24 cellular contexts compared by ENCODE assay signal in the genomic region with DNA sequence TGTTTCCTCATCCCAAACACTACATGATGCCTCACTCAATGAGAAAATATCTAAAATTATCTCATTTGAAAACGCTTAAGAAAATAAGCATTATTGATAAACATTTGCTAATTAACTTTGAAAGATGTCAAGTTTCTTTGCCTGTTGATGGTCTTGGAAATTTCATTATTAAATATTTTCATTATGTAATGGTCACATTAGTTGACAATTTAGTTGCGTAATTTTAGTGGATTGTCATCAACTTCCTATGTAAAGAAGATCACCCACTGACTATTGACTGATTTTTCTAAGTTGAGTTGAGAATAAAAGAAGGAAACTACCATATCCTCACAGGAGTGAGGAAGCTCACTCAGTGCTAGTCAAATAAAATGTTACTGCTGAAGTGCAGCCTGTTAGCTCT.
"Had no signal": no experiment of that assay in that cellular context is flagged by ENCODE, and none has a peak within 500 bp of the region (broad histone marks: within the 10 kb centered on the region; RNA-seq: fewer than 3 reads in every experiment).

No MANE protein-coding gene starts in this region.

- H3K27ac ChIP-seq: HL-60 had no signal

- H3K27me3 ChIP-seq: MG63 had no signal

- H3K4me3 ChIP-seq: MG63 had no signal

- H3K9me3 ChIP-seq: MG63 had no signal

- H3K36me3 ChIP-seq: MG63 had no signal

- DNase-seq: Karpas-422; KG1; MG63; NCI-H1092; NCI-H1105 treated with DMSO at 0.1 percent for 48 hours; NCI-H1417 treated with DMSO at 0.1 percent for 48 hours; NCI-H146; NCI-H1694 treated with DMSO at 0.1 percent for 48 hours; NCI-H2029; NCI-H2081 treated with DMSO at 0.1 percent for 48 hours; NCI-H2171; NCI-H226; NCI-H446; NCI-H510A; NCI-H524 treated with DMSO at 0.1 percent for 48 hours; NCI-H69; NCI-H774; NK-92 treated with Interleukin-12 subunit alpha and Interleukin-12 subunit beta, amount 100 ng/mL, for 24 hours; PC-3; SHP77 had no signal

- FAIRE-seq: HTR-8/SVneo had no signal

- ATAC-seq: Panc1, PC-3, SK-N-SH treated with all-trans-retinoic acid at 6 μM for 48 hours had no signal
